Comparison of ENCODE assay signal across 1 cellular context in genomic region chr20:3710703-3711417, GRCh38.
A peak's percentile ranks its signal among the peaks of the same experiment; 100 is the strongest.
TF ChIP-seq lines count a peak whose summit lies in the region.

No MANE protein-coding gene starts in this region.

TF ChIP-seq in HepG2, 621 proteins besides CTCF, POLR2A, EP300 and RAD21 (continued from another document and continues in another):
- TF ChIP-seq ZUFSP (CRISPR knock-in tag; IDR thresholded peaks at IDR 0.05; ENCODE audit: borderline replicate concordance) (no peak), ATF7-NPFF (CRISPR knock-in tag; IDR thresholded peaks at IDR 0.05; ENCODE audit: low read depth) (no peak), HES4 (CRISPR knock-in tag; IDR thresholded peaks at IDR 0.05; ENCODE audit: borderline replicate concordance) (no peak), ZNF235 (CRISPR knock-in tag; IDR thresholded peaks at IDR 0.05; ENCODE audit: borderline replicate concordance) (no peak), ZMYM2 (CRISPR knock-in tag; IDR thresholded peaks at IDR 0.05) (no peak), SIN3B (IDR thresholded peaks at IDR 0.05; ENCODE audit: low read length) (no peak), ZNF337 (CRISPR knock-in tag; IDR thresholded peaks at IDR 0.05; ENCODE audit: borderline replicate concordance, low read depth) (no peak), ZNF564 (CRISPR knock-in tag; IDR thresholded peaks at IDR 0.05) (no peak), SMYD3 (CRISPR knock-in tag; IDR thresholded peaks at IDR 0.05) (no peak), POGK (CRISPR knock-in tag; conservative IDR thresholded peaks at IDR 0.05) (0 out of 2 replicates have a peak, but pooled peaks have one; percentile 45), SALL2 (CRISPR knock-in tag; IDR thresholded peaks at IDR 0.05) (no peak), ZNF768 (CRISPR knock-in tag; IDR thresholded peaks at IDR 0.05) (peak; percentile 48; the same call in 1 of the 2 replicates), ARID3A (IDR thresholded peaks at IDR 0.05; ENCODE audit: low read depth, low read length) (no peak), FOXJ3 (CRISPR knock-in tag; IDR thresholded peaks at IDR 0.05; ENCODE audit: borderline replicate concordance) (no peak), BHLHE40 (IDR thresholded peaks at IDR 0.05; ENCODE audit: low read length) (no peak; the same call in 1 of the 2 replicates), NRL (CRISPR knock-in tag; IDR thresholded peaks at IDR 0.05; ENCODE audit: borderline replicate concordance) (peak; percentile 63; the same call in 1 of the 2 replicates), ZNF646 (CRISPR knock-in tag; IDR thresholded peaks at IDR 0.05) (no peak), JUND (CRISPR knock-in tag; IDR thresholded peaks at IDR 0.05) (no peak), NFIC (IDR thresholded peaks at IDR 0.05; ENCODE audit: low read length) (no peak), ZFY (CRISPR knock-in tag; IDR thresholded peaks at IDR 0.05) (peak; percentile 32; the same call in 1 of the 2 replicates), KLF6 (CRISPR knock-in tag; IDR thresholded peaks at IDR 0.05) (no peak), GATA4 (IDR thresholded peaks at IDR 0.05; ENCODE audit: borderline replicate concordance, low read depth) (no peak), ZNF781 (CRISPR knock-in tag; IDR thresholded peaks at IDR 0.05; ENCODE audit: borderline replicate concordance, not compliant biosample characterization) (no peak), SATB2 (CRISPR knock-in tag; IDR thresholded peaks at IDR 0.05) (no peak), SALL1 (CRISPR knock-in tag; IDR thresholded peaks at IDR 0.05) (peak; percentile 57; the same call in 1 of the 2 replicates), ZNF709 (CRISPR knock-in tag; IDR thresholded peaks at IDR 0.05) (no peak), NCOA5 (CRISPR knock-in tag; IDR thresholded peaks at IDR 0.05) (no peak), SMAD9 (CRISPR knock-in tag; IDR thresholded peaks at IDR 0.05) (no peak), ZNF660 (CRISPR knock-in tag; IDR thresholded peaks at IDR 0.05; ENCODE audit: borderline replicate concordance, low read depth) (no peak), BORCS8-MEF2B (CRISPR knock-in tag; IDR thresholded peaks at IDR 0.05) (0 out of 2 replicates have a peak, but pooled peaks have one; percentile 35), HNRNPH1 (optimal IDR thresholded peaks at IDR 0.05; ENCODE audit: low read depth, low read length) (no peak), EHMT2 (IDR thresholded peaks at IDR 0.05; ENCODE audit: borderline replicate concordance, low read depth, low read length) (no peak), ZNF224 (CRISPR knock-in tag; IDR thresholded peaks at IDR 0.05) (no peak; the same call in 1 of the 2 replicates), XRCC5 (optimal IDR thresholded peaks at IDR 0.05; ENCODE audit: low read length) (peak; percentile 86), TAF1 (CRISPR knock-in tag; IDR thresholded peaks at IDR 0.05) (0 out of 2 replicates have a peak, but pooled peaks have one; percentile 18), SSRP1 (CRISPR knock-in tag; IDR thresholded peaks at IDR 0.05) (no peak)
- TF ChIP-seq, protein P1, sequence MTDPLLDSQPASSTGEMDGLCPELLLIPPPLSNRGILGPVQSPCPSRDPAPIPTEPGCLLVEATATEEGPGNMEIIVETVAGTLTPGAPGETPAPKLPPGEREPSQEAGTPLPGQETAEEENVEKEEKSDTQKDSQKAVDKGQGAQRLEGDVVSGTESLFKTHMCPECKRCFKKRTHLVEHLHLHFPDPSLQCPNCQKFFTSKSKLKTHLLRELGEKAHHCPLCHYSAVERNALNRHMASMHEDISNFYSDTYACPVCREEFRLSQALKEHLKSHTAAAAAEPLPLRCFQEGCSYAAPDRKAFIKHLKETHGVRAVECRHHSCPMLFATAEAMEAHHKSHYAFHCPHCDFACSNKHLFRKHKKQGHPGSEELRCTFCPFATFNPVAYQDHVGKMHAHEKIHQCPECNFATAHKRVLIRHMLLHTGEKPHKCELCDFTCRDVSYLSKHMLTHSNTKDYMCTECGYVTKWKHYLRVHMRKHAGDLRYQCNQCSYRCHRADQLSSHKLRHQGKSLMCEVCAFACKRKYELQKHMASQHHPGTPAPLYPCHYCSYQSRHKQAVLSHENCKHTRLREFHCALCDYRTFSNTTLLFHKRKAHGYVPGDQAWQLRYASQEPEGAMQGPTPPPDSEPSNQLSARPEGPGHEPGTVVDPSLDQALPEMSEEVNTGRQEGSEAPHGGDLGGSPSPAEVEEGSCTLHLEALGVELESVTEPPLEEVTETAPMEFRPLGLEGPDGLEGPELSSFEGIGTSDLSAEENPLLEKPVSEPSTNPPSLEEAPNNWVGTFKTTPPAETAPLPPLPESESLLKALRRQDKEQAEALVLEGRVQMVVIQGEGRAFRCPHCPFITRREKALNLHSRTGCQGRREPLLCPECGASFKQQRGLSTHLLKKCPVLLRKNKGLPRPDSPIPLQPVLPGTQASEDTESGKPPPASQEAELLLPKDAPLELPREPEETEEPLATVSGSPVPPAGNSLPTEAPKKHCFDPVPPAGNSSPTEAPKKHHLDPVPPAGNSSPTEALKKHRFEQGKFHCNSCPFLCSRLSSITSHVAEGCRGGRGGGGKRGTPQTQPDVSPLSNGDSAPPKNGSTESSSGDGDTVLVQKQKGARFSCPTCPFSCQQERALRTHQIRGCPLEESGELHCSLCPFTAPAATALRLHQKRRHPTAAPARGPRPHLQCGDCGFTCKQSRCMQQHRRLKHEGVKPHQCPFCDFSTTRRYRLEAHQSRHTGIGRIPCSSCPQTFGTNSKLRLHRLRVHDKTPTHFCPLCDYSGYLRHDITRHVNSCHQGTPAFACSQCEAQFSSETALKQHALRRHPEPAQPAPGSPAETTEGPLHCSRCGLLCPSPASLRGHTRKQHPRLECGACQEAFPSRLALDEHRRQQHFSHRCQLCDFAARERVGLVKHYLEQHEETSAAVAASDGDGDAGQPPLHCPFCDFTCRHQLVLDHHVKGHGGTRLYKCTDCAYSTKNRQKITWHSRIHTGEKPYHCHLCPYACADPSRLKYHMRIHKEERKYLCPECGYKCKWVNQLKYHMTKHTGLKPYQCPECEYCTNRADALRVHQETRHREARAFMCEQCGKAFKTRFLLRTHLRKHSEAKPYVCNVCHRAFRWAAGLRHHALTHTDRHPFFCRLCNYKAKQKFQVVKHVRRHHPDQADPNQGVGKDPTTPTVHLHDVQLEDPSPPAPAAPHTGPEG (CRISPR knock-in tag; IDR thresholded peaks at IDR 0.05): no peak
- TF ChIP-seq, protein P2, sequence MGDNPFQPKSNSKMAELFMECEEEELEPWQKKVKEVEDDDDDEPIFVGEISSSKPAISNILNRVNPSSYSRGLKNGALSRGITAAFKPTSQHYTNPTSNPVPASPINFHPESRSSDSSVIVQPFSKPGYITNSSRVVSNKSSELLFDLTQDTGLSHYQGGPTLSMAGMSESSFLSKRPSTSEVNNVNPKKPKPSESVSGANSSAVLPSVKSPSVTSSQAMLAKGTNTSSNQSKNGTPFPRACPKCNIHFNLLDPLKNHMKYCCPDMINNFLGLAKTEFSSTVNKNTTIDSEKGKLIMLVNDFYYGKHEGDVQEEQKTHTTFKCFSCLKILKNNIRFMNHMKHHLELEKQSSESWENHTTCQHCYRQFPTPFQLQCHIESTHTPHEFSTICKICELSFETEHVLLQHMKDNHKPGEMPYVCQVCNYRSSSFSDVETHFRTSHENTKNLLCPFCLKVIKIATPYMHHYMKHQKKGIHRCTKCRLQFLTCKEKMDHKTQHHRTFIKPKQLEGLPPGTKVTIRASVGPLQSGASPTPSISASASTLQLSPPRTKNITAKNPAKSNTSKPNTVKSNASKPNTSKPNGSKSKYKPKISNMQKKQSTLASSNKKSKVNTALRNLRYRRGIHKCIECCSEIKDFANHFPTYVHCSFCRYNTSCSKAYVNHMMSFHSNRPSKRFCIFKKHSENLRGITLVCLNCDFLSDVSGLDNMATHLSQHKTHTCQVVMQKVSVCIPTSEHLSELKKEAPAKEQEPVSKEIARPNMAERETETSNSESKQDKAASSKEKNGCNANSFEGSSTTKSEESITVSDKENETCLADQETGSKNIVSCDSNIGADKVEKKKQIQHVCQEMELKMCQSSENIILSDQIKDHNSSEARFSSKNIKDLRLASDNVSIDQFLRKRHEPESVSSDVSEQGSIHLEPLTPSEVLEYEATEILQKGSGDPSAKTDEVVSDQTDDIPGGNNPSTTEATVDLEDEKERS (CRISPR knock-in tag; IDR thresholded peaks at IDR 0.05): no peak
- TF ChIP-seq, protein P3, sequence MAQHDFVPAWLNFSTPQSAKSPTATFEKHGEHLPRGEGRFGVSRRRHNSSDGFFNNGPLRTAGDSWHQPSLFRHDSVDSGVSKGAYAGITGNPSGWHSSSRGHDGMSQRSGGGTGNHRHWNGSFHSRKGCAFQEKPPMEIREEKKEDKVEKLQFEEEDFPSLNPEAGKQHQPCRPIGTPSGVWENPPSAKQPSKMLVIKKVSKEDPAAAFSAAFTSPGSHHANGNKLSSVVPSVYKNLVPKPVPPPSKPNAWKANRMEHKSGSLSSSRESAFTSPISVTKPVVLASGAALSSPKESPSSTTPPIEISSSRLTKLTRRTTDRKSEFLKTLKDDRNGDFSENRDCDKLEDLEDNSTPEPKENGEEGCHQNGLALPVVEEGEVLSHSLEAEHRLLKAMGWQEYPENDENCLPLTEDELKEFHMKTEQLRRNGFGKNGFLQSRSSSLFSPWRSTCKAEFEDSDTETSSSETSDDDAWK (CRISPR knock-in tag; IDR thresholded peaks at IDR 0.05): no peak
- TF ChIP-seq, protein P4, sequence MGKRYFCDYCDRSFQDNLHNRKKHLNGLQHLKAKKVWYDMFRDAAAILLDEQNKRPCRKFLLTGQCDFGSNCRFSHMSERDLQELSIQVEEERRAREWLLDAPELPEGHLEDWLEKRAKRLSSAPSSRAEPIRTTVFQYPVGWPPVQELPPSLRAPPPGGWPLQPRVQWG (CRISPR knock-in tag; IDR thresholded peaks at IDR 0.05; ENCODE audit: borderline replicate concordance, low read depth): no peak
